8 cellular contexts compared by ENCODE assay signal in genomic region chr7:6637544-6638229, GRCh38. TPM values are rescaled to one million over a fixed set of nuclear protein-coding genes. Genes with fewer than 3 reads are reported as not detected.
DNase-seq lines count a peak whose midpoint lies in the region; ATAC-seq and TF ChIP-seq lines count a peak whose summit lies in the region.

No MANE protein-coding gene starts in this region.

- peak overlapping the region; percentile 21 to 50 for H3K27ac ChIP-seq in testis

- H3K27me3 ChIP-seq in testis = no peaks in the 10 kb centered on the region

- H3K36me3 ChIP-seq in testis (ENCODE audit: low read depth, missing control alignments) = no peaks in the 10 kb centered on the region

- DNase-seq in NCI-H345 (lab: John Stamatoyannopoulos, UW) (peak; percentile 25), NCI-H345 treated with DMSO at 0.1 percent for 48 hours (lab: John Stamatoyannopoulos, UW; ENCODE audit: unreplicated experiment) (no peak), HFFc6 (no peak), MV-4-11 (lab: John Stamatoyannopoulos, UW) (peak; percentile 7), epithelial cell of esophagus (ENCODE audit: low read depth) (peak; percentile 17), nephron progenitor cell (peak; percentile 66), testis (no peak)
- peak; percentile 72 for DNase-seq in activated CD8-positive, alpha-beta T cell treated with anti-CD3 and anti-CD28 coated beads, Interleukin-2, amount 10 ng/mL, durations not matched to agents 7 days and 5 days

- H3K4me1 Mint-ChIP-seq in HFFc6 (ENCODE audit: low read depth) = peaks cover 22% of the 10 kb centered on the region
- peaks cover 41% of the 10 kb centered on the region for H3K4me1 Mint-ChIP-seq in activated CD8-positive, alpha-beta T cell treated with anti-CD3 and anti-CD28 coated beads, Interleukin-2, amount 10 ng/mL, durations not matched to agents 7 days and 5 days (ENCODE audit: low read depth)
- H3K4me1 Mint-ChIP-seq in nephron progenitor cell = peaks cover 36% of the 10 kb centered on the region

- peak overlapping the region; percentile 89 for H3K4me3 Mint-ChIP-seq in HFFc6
- H3K4me3 Mint-ChIP-seq in activated CD8-positive, alpha-beta T cell treated with anti-CD3 and anti-CD28 coated beads, Interleukin-2, amount 10 ng/mL, durations not matched to agents 7 days and 5 days = peak overlapping the region; percentile 93
- peak overlapping the region; percentile 85 for H3K4me3 Mint-ChIP-seq in nephron progenitor cell

- WGBS in testis, 2 donors = 0 to 1% methylated on average over 3 to 10 of the region's 60 CpGs

- H3K9me3 Mint-ChIP-seq in HFFc6 (no peaks in the 10 kb centered on the region), nephron progenitor cell (peaks cover 4% of the 10 kb centered on the region)
- no peaks in the 10 kb centered on the region for H3K9me3 Mint-ChIP-seq in activated CD8-positive, alpha-beta T cell treated with anti-CD3 and anti-CD28 coated beads, Interleukin-2, amount 10 ng/mL, durations not matched to agents 7 days and 5 days (ENCODE audit: insufficient read depth)

- H3K9me3 ChIP-seq in testis = no peaks in the 10 kb centered on the region

- H3K27me3 Mint-ChIP-seq in HFFc6 (ENCODE audit: insufficient read depth) = no peaks in the 10 kb centered on the region; the same call in 1 of the 2 replicates
- H3K27me3 Mint-ChIP-seq in activated CD8-positive, alpha-beta T cell treated with anti-CD3 and anti-CD28 coated beads, Interleukin-2, amount 10 ng/mL, durations not matched to agents 7 days and 5 days (ENCODE audit: low read depth) = no peaks in the 10 kb centered on the region
- peaks cover 6% of the 10 kb centered on the region for H3K27me3 Mint-ChIP-seq in nephron progenitor cell (ENCODE audit: low read depth, poor library complexity)

- peaks cover 18% of the 10 kb centered on the region for H3K4me1 ChIP-seq in testis

- peak; percentile 86 for ATAC-seq in activated CD8-positive, alpha-beta T cell treated with anti-CD3 and anti-CD28 coated beads, Interleukin-2, amount 10 ng/mL, durations not matched to agents 7 days and 5 days

- POLR2A ChIA-PET in activated CD8-positive, alpha-beta T cell treated with anti-CD3 and anti-CD28 coated beads, Interleukin-2, amount 10 ng/mL, durations not matched to agents 7 days and 5 days (lab: Charles Lee) = interaction anchor here (0.5 kb wide), 1 partner anchor 14 kb away, joined by 3 read pairs; no protein-coding TSS in a partner anchor

- intact Hi-C loops in testis (cut with DNase I; ENCODE audit: low total_unique reads) = no loop called here

- H3K36me3 Mint-ChIP-seq in HFFc6 (ENCODE audit: low read depth) (peaks cover 18% of the 10 kb centered on the region), nephron progenitor cell (ENCODE audit: low read depth) (peaks cover 38% of the 10 kb centered on the region)
- H3K36me3 Mint-ChIP-seq in activated CD8-positive, alpha-beta T cell treated with anti-CD3 and anti-CD28 coated beads, Interleukin-2, amount 10 ng/mL, durations not matched to agents 7 days and 5 days (ENCODE audit: low read depth) = peaks cover 34% of the 10 kb centered on the region

- H3K27ac Mint-ChIP-seq in HFFc6 (peak overlapping the region; percentile 38; the same call in 1 of the 2 replicates), nephron progenitor cell (peak overlapping the region; percentile 69)
- H3K27ac Mint-ChIP-seq in activated CD8-positive, alpha-beta T cell treated with anti-CD3 and anti-CD28 coated beads, Interleukin-2, amount 10 ng/mL, durations not matched to agents 7 days and 5 days = peak overlapping the region; percentile 87

- peak overlapping the region; percentile 66 for H3K4me3 ChIP-seq in epithelial cell of esophagus (ENCODE audit: low read length)
- peak overlapping the region; percentile 65 to 87 for H3K4me3 ChIP-seq in testis

- CTCF ChIA-PET in activated CD8-positive, alpha-beta T cell treated with anti-CD3 and anti-CD28 coated beads, Interleukin-2, amount 10 ng/mL, durations not matched to agents 7 days and 5 days (lab: Charles Lee) = interaction anchor here (1.0 kb wide), 1 partner anchor 47 kb away, joined by 4 read pairs; the partner anchor contains the start of gene INTS15

- TF ChIP-seq POLR2A in testis (IDR thresholded peaks at IDR 0.05) = no peak

- TF ChIP-seq CTCF in HFFc6 (IDR thresholded peaks at IDR 0.05) = peak; percentile 68
- TF ChIP-seq CTCF in epithelial cell of esophagus (IDR thresholded peaks at IDR 0.05; ENCODE audit: insufficient read depth, low read depth, low read length, missing control alignments) = no peak
- TF ChIP-seq CTCF in nephron progenitor cell (IDR thresholded peaks at IDR 0.05) = peak; percentile 37
- no peak for TF ChIP-seq CTCF in testis (IDR thresholded peaks at IDR 0.05)

RNA-seq across cellular contexts. Expression of gene ZNF316, which starts 0.6 kb away (rescaled TPM):
- total RNA-seq in HFFc6 (2021; fragmentation: NEBNext Ultra II Directional; extraction: Animal tissue kit (Norgen Biotek cat#: 25700)) = 10 to 100 TPM; 13.4 to 17.0 (median 15.0) TPM
- 10 to 100 TPM; 24.2 to 26.8 TPM for total RNA-seq in activated CD8-positive, alpha-beta T cell treated with anti-CD3 and anti-CD28 coated beads, Interleukin-2, amount 10 ng/mL, durations not matched to agents 7 days and 5 days
- total RNA-seq in testis = 10 to 100 TPM; 46.6 to 50.9 TPM
- 22.7 TPM for polyA plus RNA-seq in testis (ENCODE audit: insufficient read depth, low read depth, low replicate concordance)

RNA-seq across cellular contexts. Expression of gene ZNF853, which starts 22.3 kb away (rescaled TPM):
- under 1 TPM in 3 of 6 experiments, not detected in 3; 0.05 to 0.07 (median 0.06) TPM for total RNA-seq in HFFc6 (2021; fragmentation: NEBNext Ultra II Directional; extraction: Animal tissue kit (Norgen Biotek cat#: 25700))
- total RNA-seq in activated CD8-positive, alpha-beta T cell treated with anti-CD3 and anti-CD28 coated beads, Interleukin-2, amount 10 ng/mL, durations not matched to agents 7 days and 5 days = 1 to 10 TPM in 1 of 2 experiments, under 1 TPM in 1; 0.78 to 1.0 TPM
- 1 to 10 TPM; 8.7 to 8.8 TPM for total RNA-seq in testis
- 9.4 TPM for polyA plus RNA-seq in testis (ENCODE audit: insufficient read depth, low read depth, low replicate concordance)

RNA-seq across cellular contexts. Expression of gene INTS15, which starts 47.9 kb away (rescaled TPM):
- total RNA-seq in HFFc6 (2021; fragmentation: NEBNext Ultra II Directional; extraction: Animal tissue kit (Norgen Biotek cat#: 25700)) = 10 to 100 TPM; 14.9 to 17.9 (median 17.4) TPM
- 10 to 100 TPM; 40.9 to 42.7 TPM for total RNA-seq in activated CD8-positive, alpha-beta T cell treated with anti-CD3 and anti-CD28 coated beads, Interleukin-2, amount 10 ng/mL, durations not matched to agents 7 days and 5 days
- total RNA-seq in testis = 10 to 100 TPM; 31.5 to 41.5 TPM
- polyA plus RNA-seq in testis (ENCODE audit: insufficient read depth, low read depth, low replicate concordance) = 23.6 TPM

Comparison
In these comparisons a context has a peak if more than half of its experiments do, and no peak if none do; other contexts are left out.
1. DNase-seq: peak in NCI-H345 (single experiment), MV-4-11 (single experiment), activated CD8-positive, alpha-beta T cell treated with anti-CD3 and anti-CD28 coated beads, Interleukin-2, amount 10 ng/mL, durations not matched to agents 7 days and 5 days (single experiment), epithelial cell of esophagus (single experiment) and nephron progenitor cell (single experiment); none in NCI-H345 treated with DMSO at 0.1 percent for 48 hours (single experiment), HFFc6 (single experiment) and testis (single experiment).
2. CTCF ChIP-seq: peak in HFFc6 (single experiment) and nephron progenitor cell (single experiment); none in epithelial cell of esophagus (single experiment) and testis (0 of 3).
3. RNA of gene ZNF853, which starts 22.3 kb away (total RNA-seq): 8.7 to 8.8 TPM in testis; 0.78 to 1.0 TPM in activated CD8-positive, alpha-beta T cell treated with anti-CD3 and anti-CD28 coated beads, Interleukin-2, amount 10 ng/mL, durations not matched to agents 7 days and 5 days and 0.05 to 0.07 TPM in HFFc6; every median in the first group is over 4 times any median in the second.
4. Peak in every context shown above with its lines, with median percentiles within 50 percentile points of each other: H3K27ac Mint-ChIP-seq and H3K4me3 Mint-ChIP-seq.